ENCODE assay signal across 12 cellular contexts in the genomic region with DNA sequence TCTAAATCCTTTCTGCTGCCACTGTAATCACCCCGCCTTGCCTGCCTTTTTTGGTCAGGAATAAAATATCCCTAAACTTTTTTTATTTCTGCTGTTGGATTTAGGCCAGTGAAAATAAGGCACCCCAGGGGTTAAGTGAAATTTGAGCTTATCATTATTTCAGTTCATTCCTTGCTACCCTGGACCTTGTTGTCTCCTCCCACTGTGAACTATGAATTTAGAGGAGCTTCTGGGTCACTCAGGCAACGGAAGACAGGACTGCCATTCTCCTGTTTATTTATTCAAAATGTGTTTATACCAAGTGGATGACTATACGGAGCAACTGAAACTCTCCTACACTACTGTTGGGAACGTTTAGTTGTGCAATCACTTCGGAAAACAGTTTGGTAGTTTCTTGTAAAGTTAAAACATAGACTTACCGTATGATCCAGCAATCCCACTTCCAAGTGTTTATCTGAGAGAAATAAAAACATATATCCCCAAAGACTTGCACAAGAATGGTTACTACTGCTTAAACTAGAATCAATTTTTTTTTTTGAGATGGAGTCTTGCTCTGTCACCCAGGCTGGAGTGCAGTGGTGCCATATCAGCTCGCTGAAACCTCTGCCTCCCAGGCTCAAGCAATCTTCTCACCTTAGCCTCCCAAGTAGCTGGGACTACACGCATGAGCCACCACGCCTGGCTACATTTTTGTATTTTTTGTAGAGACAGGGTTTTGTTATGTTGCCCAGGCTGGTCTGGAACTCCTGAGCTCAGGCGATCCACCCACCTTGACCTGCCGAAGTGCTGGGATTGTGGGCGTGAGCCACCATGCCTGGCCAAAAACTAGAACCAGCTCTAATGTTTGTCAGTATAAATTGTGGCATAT. TPM values are rescaled to one million over a fixed set of nuclear protein-coding genes. Genes with fewer than 3 reads are reported as not detected.
DNase-seq lines count a peak whose midpoint lies in the region; ATAC-seq, FAIRE-seq and TF ChIP-seq lines count a peak whose summit lies in the region.
"Had no signal": no experiment of that assay in that cellular context is flagged by ENCODE, and none has a peak within 500 bp of the region (broad histone marks: within the 10 kb centered on the region; RNA-seq: fewer than 3 reads in every experiment).

No MANE protein-coding gene starts in this region.

- TF ChIP-seq POLR2A in suprapubic skin (IDR thresholded peaks at IDR 0.05), result no peak

- FAIRE-seq in HTR-8/SVneo (lab: Jason Lieb, UNC), result no peak
- FAIRE-seq: islet of Langerhans had no signal

- no peaks in the 10 kb centered on the region for H3K36me3 Mint-ChIP-seq in WTC11

- no peak overlapping the region for H3K4me3 Mint-ChIP-seq in WTC11
- H3K4me3 Mint-ChIP-seq: activated CD4-positive, alpha-beta T cell treated with anti-CD3 and anti-CD28 coated beads, Interleukin-2, amount 10 ng/mL, durations not matched to agents 7 days and 5 days had no signal

- H4K20me1 ChIP-seq in hepatocyte (ENCODE audit: insufficient read depth, poor library complexity, severe bottlenecking), result no peaks in the 10 kb centered on the region

- peak overlapping the region; percentile 55 for H3K27ac ChIP-seq in hepatocyte
- peak overlapping the region; percentile 43 for H3K27ac ChIP-seq in suprapubic skin
- H3K27ac ChIP-seq: 22Rv1 had no signal

- H3K4me2 ChIP-seq in hepatocyte, result peak overlapping the region; percentile 16

- no peaks in the 10 kb centered on the region for H3K9me2 ChIP-seq in hepatocyte (replicated peaks; ENCODE audit: insufficient read depth)

- WGBS in hepatocyte (ENCODE audit: low lambda C conversion rate, missing lambda C conversion rate), result 59% methylated on average over 12 of the region's 12 CpGs
- WGBS in suprapubic skin, result 44% methylated on average over 12 of the region's 12 CpGs

- no peak for TF ChIP-seq EP300 in suprapubic skin (IDR thresholded peaks at IDR 0.05)

- peaks cover 16% of the 10 kb centered on the region for H3K4me1 ChIP-seq in hepatocyte (ENCODE audit: insufficient read depth)
- peaks cover 45% of the 10 kb centered on the region for H3K4me1 ChIP-seq in suprapubic skin

- peaks cover 24% of the 10 kb centered on the region for H3K79me2 ChIP-seq in hepatocyte

- H3K27me3 ChIP-seq in hepatocyte (no peaks in the 10 kb centered on the region), suprapubic skin (no peaks in the 10 kb centered on the region)

- H3K27me3 Mint-ChIP-seq in WTC11 (ENCODE audit: low read depth), result peaks cover 2% of the 10 kb centered on the region; the same call in 1 of the 2 replicates

- H3K4me3 ChIP-seq in hepatocyte (no peak overlapping the region), suprapubic skin (no peak overlapping the region)

- POLR2A ChIA-PET in WTC11 (lab: Charles Lee), result no interaction called here

- peak; percentile 6 for DNase-seq in DMS79 treated with DMSO at 0.1 percent for 48 hours (lab: John Stamatoyannopoulos, UW)
- DNase-seq in DMS79 (lab: John Stamatoyannopoulos, UW), result no peak
- no peak for DNase-seq in WTC11 (ENCODE audit: low spot score)
- peak; percentile 23 for DNase-seq in hepatocyte (ENCODE audit: low spot score)
- no peak for DNase-seq in suprapubic skin (ENCODE audit: low spot score in 2 of 2)
- no peak for DNase-seq in germinal center (ENCODE audit: low spot score)
- DNase-seq in putamen (ENCODE audit: low spot score), result no peak
- no peak for DNase-seq in HTR-8/SVneo (ENCODE audit: insufficient read length, low spot score)
- DNase-seq: activated CD4-positive, alpha-beta T cell treated with anti-CD3 and anti-CD28 coated beads, Interleukin-2, amount 10 ng/mL, durations not matched to agents 7 days and 5 days; central memory CD4-positive, alpha-beta T cell had no signal

- CTCF ChIA-PET in WTC11 (lab: Charles Lee), result no interaction called here

- ATAC-seq in WTC11, result no peak

- peak overlapping the region; percentile 32 for H3K27ac Mint-ChIP-seq in WTC11
- H3K27ac Mint-ChIP-seq: activated CD4-positive, alpha-beta T cell treated with anti-CD3 and anti-CD28 coated beads, Interleukin-2, amount 10 ng/mL, durations not matched to agents 7 days and 5 days had no signal

- no peak for TF ChIP-seq CTCF in WTC11 (IDR thresholded peaks at IDR 0.05)
- TF ChIP-seq CTCF in hepatocyte (IDR thresholded peaks at IDR 0.05; ENCODE audit: poor library complexity), result no peak
- no peak for TF ChIP-seq CTCF in suprapubic skin (IDR thresholded peaks at IDR 0.05)

- H2AFZ ChIP-seq in hepatocyte, result no peak overlapping the region

- H3K9me3 ChIP-seq in hepatocyte (ENCODE audit: low read depth), result no peaks in the 10 kb centered on the region
- no peaks in the 10 kb centered on the region for H3K9me3 ChIP-seq in suprapubic skin

- H3K9me3 Mint-ChIP-seq in WTC11, result no peaks in the 10 kb centered on the region
- H3K9me3 Mint-ChIP-seq: activated CD4-positive, alpha-beta T cell treated with anti-CD3 and anti-CD28 coated beads, Interleukin-2, amount 10 ng/mL, durations not matched to agents 7 days and 5 days had no signal

- H3K36me3 ChIP-seq in hepatocyte (replicated peaks; ENCODE audit: insufficient read depth, low read depth) (no peaks in the 10 kb centered on the region), suprapubic skin (no peaks in the 10 kb centered on the region)

- peaks cover 27% of the 10 kb centered on the region for H3K4me1 Mint-ChIP-seq in WTC11

TF ChIP-seq in WTC11, 78 proteins besides CTCF, POLR2A, EP300 and RAD21:
- TF ChIP-seq, protein P1, sequence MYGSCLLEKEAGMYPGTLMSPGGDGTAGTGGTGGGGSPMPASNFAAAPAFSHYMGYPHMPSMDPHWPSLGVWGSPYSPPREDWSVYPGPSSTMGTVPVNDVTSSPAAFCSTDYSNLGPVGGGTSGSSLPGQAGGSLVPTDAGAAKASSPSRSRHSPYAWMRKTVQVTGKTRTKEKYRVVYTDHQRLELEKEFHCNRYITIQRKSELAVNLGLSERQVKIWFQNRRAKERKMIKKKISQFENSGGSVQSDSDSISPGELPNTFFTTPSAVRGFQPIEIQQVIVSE (CRISPR knock-in tag; IDR thresholded peaks at IDR 0.05; ENCODE audit: borderline replicate concordance), result no peak
- TF ChIP-seq NFE2L1 (CRISPR knock-in tag; IDR thresholded peaks at IDR 0.05) (no peak), TP53 (CRISPR knock-in tag; IDR thresholded peaks at IDR 0.05) (no peak), ESRRA (CRISPR knock-in tag; IDR thresholded peaks at IDR 0.05; ENCODE audit: borderline replicate concordance) (no peak), ETV6 (CRISPR knock-in tag; IDR thresholded peaks at IDR 0.05) (no peak), RELA (CRISPR knock-in tag; IDR thresholded peaks at IDR 0.05; ENCODE audit: borderline replicate concordance) (no peak), OVOL2 (CRISPR knock-in tag; IDR thresholded peaks at IDR 0.05; ENCODE audit: borderline replicate concordance) (no peak), SP1 (CRISPR knock-in tag; conservative IDR thresholded peaks at IDR 0.05) (no peak)
- TF ChIP-seq, protein P2, sequence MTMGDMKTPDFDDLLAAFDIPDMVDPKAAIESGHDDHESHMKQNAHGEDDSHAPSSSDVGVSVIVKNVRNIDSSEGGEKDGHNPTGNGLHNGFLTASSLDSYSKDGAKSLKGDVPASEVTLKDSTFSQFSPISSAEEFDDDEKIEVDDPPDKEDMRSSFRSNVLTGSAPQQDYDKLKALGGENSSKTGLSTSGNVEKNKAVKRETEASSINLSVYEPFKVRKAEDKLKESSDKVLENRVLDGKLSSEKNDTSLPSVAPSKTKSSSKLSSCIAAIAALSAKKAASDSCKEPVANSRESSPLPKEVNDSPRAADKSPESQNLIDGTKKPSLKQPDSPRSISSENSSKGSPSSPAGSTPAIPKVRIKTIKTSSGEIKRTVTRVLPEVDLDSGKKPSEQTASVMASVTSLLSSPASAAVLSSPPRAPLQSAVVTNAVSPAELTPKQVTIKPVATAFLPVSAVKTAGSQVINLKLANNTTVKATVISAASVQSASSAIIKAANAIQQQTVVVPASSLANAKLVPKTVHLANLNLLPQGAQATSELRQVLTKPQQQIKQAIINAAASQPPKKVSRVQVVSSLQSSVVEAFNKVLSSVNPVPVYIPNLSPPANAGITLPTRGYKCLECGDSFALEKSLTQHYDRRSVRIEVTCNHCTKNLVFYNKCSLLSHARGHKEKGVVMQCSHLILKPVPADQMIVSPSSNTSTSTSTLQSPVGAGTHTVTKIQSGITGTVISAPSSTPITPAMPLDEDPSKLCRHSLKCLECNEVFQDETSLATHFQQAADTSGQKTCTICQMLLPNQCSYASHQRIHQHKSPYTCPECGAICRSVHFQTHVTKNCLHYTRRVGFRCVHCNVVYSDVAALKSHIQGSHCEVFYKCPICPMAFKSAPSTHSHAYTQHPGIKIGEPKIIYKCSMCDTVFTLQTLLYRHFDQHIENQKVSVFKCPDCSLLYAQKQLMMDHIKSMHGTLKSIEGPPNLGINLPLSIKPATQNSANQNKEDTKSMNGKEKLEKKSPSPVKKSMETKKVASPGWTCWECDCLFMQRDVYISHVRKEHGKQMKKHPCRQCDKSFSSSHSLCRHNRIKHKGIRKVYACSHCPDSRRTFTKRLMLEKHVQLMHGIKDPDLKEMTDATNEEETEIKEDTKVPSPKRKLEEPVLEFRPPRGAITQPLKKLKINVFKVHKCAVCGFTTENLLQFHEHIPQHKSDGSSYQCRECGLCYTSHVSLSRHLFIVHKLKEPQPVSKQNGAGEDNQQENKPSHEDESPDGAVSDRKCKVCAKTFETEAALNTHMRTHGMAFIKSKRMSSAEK (CRISPR knock-in tag; IDR thresholded peaks at IDR 0.05; ENCODE audit: borderline replicate concordance), result no peak
- TF ChIP-seq, protein P3, sequence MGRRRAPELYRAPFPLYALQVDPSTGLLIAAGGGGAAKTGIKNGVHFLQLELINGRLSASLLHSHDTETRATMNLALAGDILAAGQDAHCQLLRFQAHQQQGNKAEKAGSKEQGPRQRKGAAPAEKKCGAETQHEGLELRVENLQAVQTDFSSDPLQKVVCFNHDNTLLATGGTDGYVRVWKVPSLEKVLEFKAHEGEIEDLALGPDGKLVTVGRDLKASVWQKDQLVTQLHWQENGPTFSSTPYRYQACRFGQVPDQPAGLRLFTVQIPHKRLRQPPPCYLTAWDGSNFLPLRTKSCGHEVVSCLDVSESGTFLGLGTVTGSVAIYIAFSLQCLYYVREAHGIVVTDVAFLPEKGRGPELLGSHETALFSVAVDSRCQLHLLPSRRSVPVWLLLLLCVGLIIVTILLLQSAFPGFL (CRISPR knock-in tag; IDR thresholded peaks at IDR 0.05; ENCODE audit: borderline replicate concordance), result no peak

RNA-seq across cellular contexts. Expression of a gene that starts 2.3 kb away (rescaled TPM):
- total RNA-seq in WTC11 (2021) (24.8 to 25.8 TPM (median 25.1 TPM) in 3 replicates), hepatocyte (33.9 and 37.1 TPM in 2 replicates), suprapubic skin (10 to 100 TPM; 44.6 to 88.1 (median 54.6) TPM)
- 37.3 and 39.4 TPM in 2 replicates for polyA plus RNA-seq in hepatocyte

RNA-seq across cellular contexts. Expression of a gene that starts 14.5 kb away (rescaled TPM):
- total RNA-seq in WTC11 (2021), result 41.6 to 47.5 TPM (median 44.7 TPM) in 3 replicates
- 19.1 and 22.1 TPM in 2 replicates for total RNA-seq in hepatocyte
- 18.5 and 18.7 TPM in 2 replicates for polyA plus RNA-seq in hepatocyte
- 10 to 100 TPM; 21.1 to 68.6 (median 29.0) TPM for total RNA-seq in suprapubic skin

Comparison
In these comparisons a context has a peak if more than half of its experiments do, and no peak if none do; other contexts are left out.
1. DNase-seq: peak in DMS79 treated with DMSO at 0.1 percent for 48 hours (single experiment) and hepatocyte (single experiment); none in DMS79 (single experiment), WTC11 (single experiment), suprapubic skin (0 of 2), germinal center (single experiment), putamen (single experiment) and HTR-8/SVneo (single experiment).